8 cellular contexts compared by ENCODE assay signal in genomic region chr6:163405412-163406309, GRCh38. TPM values are rescaled to one million over a fixed set of nuclear protein-coding genes. Genes with fewer than 3 reads are reported as not detected.
DNase-seq lines count a peak whose midpoint lies in the region; ATAC-seq and TF ChIP-seq lines count a peak whose summit lies in the region.

No MANE protein-coding gene starts in this region.

- no peak for TF ChIP-seq CTCF in activated CD8-positive, alpha-beta T cell treated with anti-CD3 and anti-CD28 coated beads for 36 hours (IDR thresholded peaks at IDR 0.05)
- TF ChIP-seq CTCF in fibroblast of villous mesenchyme (IDR thresholded peaks at IDR 0.05; ENCODE audit: insufficient read depth, low read depth, low read length) (no peak), parathyroid adenoma (IDR thresholded peaks at IDR 0.05) (no peak)

- H3K36me3 ChIP-seq in parathyroid adenoma (ENCODE audit: control insufficient read depth, insufficient read depth, low read length): no peaks in the 10 kb centered on the region

- H3K27me3 Mint-ChIP-seq in activated CD8-positive, alpha-beta T cell treated with anti-CD3 and anti-CD28 coated beads for 36 hours: peaks cover 2% of the 10 kb centered on the region

- peak; percentile 80 for ATAC-seq in GM19351 (IDR thresholded peaks at IDR 0.05; ENCODE audit: unreplicated experiment)
- ATAC-seq in HG03432 (IDR thresholded peaks at IDR 0.05; ENCODE audit: unreplicated experiment): peak; percentile 91
- ATAC-seq in activated CD8-positive, alpha-beta T cell treated with anti-CD3 and anti-CD28 coated beads for 36 hours: peak; percentile 78

- no peaks in the 10 kb centered on the region for H3K79me2 ChIP-seq in parathyroid adenoma

- no peak overlapping the region for H3K9ac ChIP-seq in parathyroid adenoma

- peak overlapping the region; percentile 82 for H3K27ac Mint-ChIP-seq in activated CD8-positive, alpha-beta T cell treated with anti-CD3 and anti-CD28 coated beads for 36 hours

- H3K4me1 ChIP-seq in parathyroid adenoma: no peaks in the 10 kb centered on the region

- H3K4me2 ChIP-seq in parathyroid adenoma (ENCODE audit: low read length): no peak overlapping the region

- peaks cover 11% of the 10 kb centered on the region for H3K4me1 Mint-ChIP-seq in activated CD8-positive, alpha-beta T cell treated with anti-CD3 and anti-CD28 coated beads for 36 hours (ENCODE audit: low read depth)

- H3K36me3 Mint-ChIP-seq in activated CD8-positive, alpha-beta T cell treated with anti-CD3 and anti-CD28 coated beads for 36 hours (ENCODE audit: low read depth): no peaks in the 10 kb centered on the region

- DNase-seq in C1 segment of cervical spinal cord (lab: John Stamatoyannopoulos, UW) (peak in 11 of 14 donors; percentile 47 to 84 (median 76)), fibroblast of villous mesenchyme (ENCODE audit: low read depth) (peak; percentile 42), NCI-H1092 (lab: John Stamatoyannopoulos, UW) (no peak), NCI-H2196 treated with DMSO at 0.1 percent for 48 hours (lab: John Stamatoyannopoulos, UW; ENCODE audit: unreplicated experiment) (no peak)
- DNase-seq in activated CD8-positive, alpha-beta T cell treated with anti-CD3 and anti-CD28 coated beads for 36 hours: peak; percentile 21

- no peaks in the 10 kb centered on the region for H3K27me3 ChIP-seq in parathyroid adenoma (ENCODE audit: control insufficient read depth, insufficient read depth, low read length)

- H2AFZ ChIP-seq in parathyroid adenoma: peak overlapping the region; percentile 40

- peak overlapping the region; percentile 42 for H3K4me3 ChIP-seq in fibroblast of villous mesenchyme (ENCODE audit: low read depth, low read length)
- no peak overlapping the region for H3K4me3 ChIP-seq in parathyroid adenoma (ENCODE audit: low read depth, low read length)

- H3K27ac ChIP-seq in parathyroid adenoma: peak overlapping the region; percentile 51

- no peaks in the 10 kb centered on the region for H3K9me3 Mint-ChIP-seq in activated CD8-positive, alpha-beta T cell treated with anti-CD3 and anti-CD28 coated beads for 36 hours

- CTCF ChIA-PET in activated CD8-positive, alpha-beta T cell treated with anti-CD3 and anti-CD28 coated beads for 36 hours (lab: Charles Lee): interaction anchor here (1.2 kb wide), 1 partner anchor 18 kb away, joined by 3 read pairs; no protein-coding TSS in a partner anchor

- no peaks in the 10 kb centered on the region for H3K9me3 ChIP-seq in parathyroid adenoma (ENCODE audit: control insufficient read depth, low read length)

- POLR2A ChIA-PET in activated CD8-positive, alpha-beta T cell treated with anti-CD3 and anti-CD28 coated beads for 36 hours (lab: Charles Lee): interaction anchor here (2.6 kb wide), 1 partner anchor 10 kb away, joined by 10 read pairs; no protein-coding TSS in a partner anchor

- intact Hi-C loops in activated CD8-positive, alpha-beta T cell treated with anti-CD3 and anti-CD28 coated beads for 36 hours (cut with micrococcal nuclease): no loop called here

- H3K4me3 Mint-ChIP-seq in activated CD8-positive, alpha-beta T cell treated with anti-CD3 and anti-CD28 coated beads for 36 hours: peak overlapping the region; percentile 72

RNA-seq across cellular contexts. Expression of gene QKI, which starts 8.9 kb away (rescaled TPM):
- total RNA-seq in activated CD8-positive, alpha-beta T cell treated with anti-CD3 and anti-CD28 coated beads for 36 hours: 10 to 100 TPM; 43.3 to 47.5 TPM
- 153 and 170 TPM in 2 replicates for total RNA-seq in fibroblast of villous mesenchyme

Comparison
In these comparisons a context has a peak if more than half of its experiments do, and no peak if none do; other contexts are left out.
1. DNase-seq: peak in C1 segment of cervical spinal cord (11 of 14), activated CD8-positive, alpha-beta T cell treated with anti-CD3 and anti-CD28 coated beads for 36 hours (single experiment) and fibroblast of villous mesenchyme (single experiment); none in NCI-H1092 (single experiment) and NCI-H2196 treated with DMSO at 0.1 percent for 48 hours (single experiment).
2. Peak in every context shown above with its lines, with median percentiles within 50 percentile points of each other: ATAC-seq.